1 cellular context compared by ENCODE assay signal in genomic region chr13:96994849-96995243, GRCh38.
A peak's percentile ranks its signal among the peaks of the same experiment; 100 is the strongest.
TF ChIP-seq lines count a peak whose summit lies in the region.

No MANE protein-coding gene starts in this region.

TF ChIP-seq in H1, 55 proteins besides CTCF, POLR2A, EP300 and RAD21:
- TF ChIP-seq SUZ12 (IDR thresholded peaks at IDR 0.05; ENCODE audit: low read length) = peak; percentile 17
- TF ChIP-seq POU5F1 (IDR thresholded peaks at IDR 0.05; ENCODE audit: low read depth, low read length) = no peak
